In genomic region chr3:65334045-65334665, GRCh38 we compare ENCODE assay signal across 11 cellular contexts.
DNase-seq lines count a peak whose midpoint lies in the region; TF ChIP-seq lines count a peak whose summit lies in the region.
"Had no signal": no experiment of that assay in that cellular context is flagged by ENCODE, and none has a peak within 500 bp of the region (broad histone marks: within the 10 kb centered on the region; RNA-seq: fewer than 3 reads in every experiment).

No MANE protein-coding gene starts in this region.

- peak overlapping the region; percentile 36 to 80 (median 80) for H3K27ac Mint-ChIP-seq in nephron
- no peak overlapping the region for H3K27ac Mint-ChIP-seq in CD14-positive monocyte

- TF ChIP-seq CTCF in epithelial cell of esophagus (IDR thresholded peaks at IDR 0.05; ENCODE audit: insufficient read depth, low read depth, low read length, missing control alignments) = peak; percentile 23
- TF ChIP-seq CTCF in nephron (IDR thresholded peaks at IDR 0.05; ENCODE audit: unreplicated experiment in 3 of 3) = peak in 2 of 3 experiments; percentile 21 to 29
- TF ChIP-seq CTCF in CD14-positive monocyte (IDR thresholded peaks at IDR 0.05) = no peak

- DNase-seq in Ammon's horn (ENCODE audit: low spot score) (peak; percentile 52), LHCN-M2 (ENCODE audit: low read depth) (peak; percentile 3), epithelial cell of esophagus (ENCODE audit: low read depth) (no peak), COLO668 (lab: John Stamatoyannopoulos, UW; ENCODE audit: unreplicated experiment) (no peak), NOMO-1 (lab: John Stamatoyannopoulos, UW; ENCODE audit: unreplicated experiment in 2 of 2) (no peak), ACHN (no peak), CD14-positive monocyte (ENCODE audit: low spot score) (no peak)
- DNase-seq: activated CD8-positive, alpha-beta memory T cell treated with anti-CD3 and anti-CD28 coated beads, Interleukin-2, amount 50 U/mL, for 4 hours; NCI-H2081 had no signal

- H3K4me3 ChIP-seq in epithelial cell of esophagus (ENCODE audit: low read length) = no peak overlapping the region
- H3K4me3 ChIP-seq: body of pancreas had no signal

- no peaks in the 10 kb centered on the region for H3K9me3 Mint-ChIP-seq in nephron
- peaks cover 0 to 7% (median 2%) of the 10 kb centered on the region in 7 donors for H3K9me3 Mint-ChIP-seq in CD14-positive monocyte

- H3K4me1 Mint-ChIP-seq in nephron = peaks cover 28% of the 10 kb centered on the region
- no peaks in the 10 kb centered on the region for H3K4me1 Mint-ChIP-seq in CD14-positive monocyte

- no peaks in the 10 kb centered on the region for H3K36me3 Mint-ChIP-seq in nephron (ENCODE audit: low read depth)
- no peaks in the 10 kb centered on the region for H3K36me3 Mint-ChIP-seq in CD14-positive monocyte

- intact Hi-C loops in CD14-positive monocyte (cut with micrococcal nuclease) = no loop called here

- peaks cover 4% of the 10 kb centered on the region for H3K27me3 Mint-ChIP-seq in nephron (ENCODE audit: low read depth)
- H3K27me3 Mint-ChIP-seq in CD14-positive monocyte (ENCODE audit: low read depth in 3 of 3) = peaks cover 0 to 2% (median 0%) of the 10 kb centered on the region in 3 donors

- H3K4me3 Mint-ChIP-seq in nephron = no peak overlapping the region
- H3K4me3 Mint-ChIP-seq in CD14-positive monocyte = no peak overlapping the region

- in situ Hi-C loops in ACHN (cut with HindIII; ENCODE audit: low pct_ligation_motif_present, low pct_unique_long_range_greater_than_20kb, low sequenced_read_pairs) = no loop called here

Comparison
In these comparisons a context has a peak if more than half of its experiments do, and no peak if none do; other contexts are left out.
1. DNase-seq: peak in Ammon's horn (single experiment) and LHCN-M2 (single experiment); none in epithelial cell of esophagus (single experiment), COLO668 (single experiment), NOMO-1 (0 of 2), ACHN (single experiment) and CD14-positive monocyte (single experiment).
2. H3K27ac Mint-ChIP-seq: peak in nephron (3 of 3); none in CD14-positive monocyte (0 of 7).